Comparison of ENCODE assay signal across 25 cellular contexts in the genomic region with DNA sequence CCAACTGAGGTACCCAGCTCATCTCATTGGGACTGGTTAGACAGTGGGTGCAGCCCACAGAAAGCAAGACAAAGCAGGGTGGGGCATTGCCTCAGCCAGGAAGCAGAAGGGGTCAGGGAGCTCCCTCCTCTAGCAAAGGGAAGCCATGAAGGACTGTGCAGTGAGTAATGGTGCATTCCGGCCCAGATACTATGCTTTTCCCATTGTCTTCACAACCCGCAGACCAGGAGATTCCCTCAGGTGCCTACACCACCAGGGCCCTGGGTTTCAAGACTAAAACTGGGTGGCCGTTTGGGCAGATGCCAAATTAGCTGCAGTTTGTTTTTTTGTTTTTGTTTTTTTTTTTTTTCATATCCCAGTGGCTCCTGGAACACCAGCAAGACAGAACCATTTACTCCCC.
"Had no signal": no experiment of that assay in that cellular context is flagged by ENCODE, and none has a peak within 500 bp of the region (broad histone marks: within the 10 kb centered on the region; RNA-seq: fewer than 3 reads in every experiment).

No MANE protein-coding gene starts in this region.

- H3K27me3 ChIP-seq: ovary, right lobe of liver, sigmoid colon, suprapubic skin, testis, tibial artery, transverse colon, upper lobe of left lung, vagina had no signal

- H3K4me1 ChIP-seq: parathyroid adenoma, psoas muscle, right lobe of liver, sigmoid colon, suprapubic skin, testis, tibial artery, transverse colon, upper lobe of left lung, vagina had no signal

- DNase-seq: naive thymus-derived CD8-positive, alpha-beta T cell; nephron progenitor cell; occipital lobe; ovary; psoas muscle; right cardiac atrium; right lobe of liver; sigmoid colon; small intestine; stimulated activated CD4-positive, alpha-beta T cell treated with anti-CD3 and anti-CD28 coated beads, Interleukin-15, amount 100 ng/mL, for 24 hours; stimulated activated CD4-positive, alpha-beta T cell treated with anti-CD3 and anti-CD28 coated beads, Interleukin-2, amount 100 ng/mL, for 24 hours; stimulated activated CD4-positive, alpha-beta T cell treated with anti-CD3 and anti-CD28 coated beads, Interleukin-2, amount 100 ng/mL, for 48 hours; stimulated activated CD4-positive, alpha-beta T cell treated with anti-CD3 and anti-CD28 coated beads, Interleukin-4, amount 100 ng/mL, for 24 hours; stimulated activated CD8-positive, alpha-beta memory T cell treated with anti-CD3 and anti-CD28 coated beads, Interleukin-4, amount 100 ng/mL, for 48 hours; stimulated activated naive CD4-positive, alpha-beta T cell; stimulated activated naive CD8-positive, alpha-beta T cell treated with anti-CD3 and anti-CD28 coated beads, Interleukin-15, amount 100 ng/mL, for 72 hours; stimulated activated naive CD8-positive, alpha-beta T cell treated with anti-CD3 and anti-CD28 coated beads, Interleukin-15, Interleukin-2, amounts not matched to agents 100 U/mL and 50 U/mL, for 24 hours; substantia nigra; testis; tibial artery; transverse colon; upper lobe of left lung had no signal

- H3K9ac ChIP-seq: parathyroid adenoma had no signal

- H3K4me3 ChIP-seq: ovary, psoas muscle, right lobe of liver, sigmoid colon, suprapubic skin, testis, tibial artery, transverse colon, upper lobe of left lung, vagina had no signal

- H3K36me3 ChIP-seq: ovary, right lobe of liver, sigmoid colon, suprapubic skin, tibial artery, transverse colon, upper lobe of left lung, vagina had no signal

- H2AFZ ChIP-seq: parathyroid adenoma had no signal

- H3K9me3 ChIP-seq: ovary, psoas muscle, right lobe of liver, sigmoid colon, suprapubic skin, testis, tibial artery, transverse colon, upper lobe of left lung, vagina had no signal

- H3K27ac ChIP-seq: ovary, parathyroid adenoma, psoas muscle, right lobe of liver, sigmoid colon, suprapubic skin, testis, tibial artery, transverse colon, upper lobe of left lung, vagina had no signal

- H3K79me2 ChIP-seq: parathyroid adenoma had no signal
